In the genomic region with DNA sequence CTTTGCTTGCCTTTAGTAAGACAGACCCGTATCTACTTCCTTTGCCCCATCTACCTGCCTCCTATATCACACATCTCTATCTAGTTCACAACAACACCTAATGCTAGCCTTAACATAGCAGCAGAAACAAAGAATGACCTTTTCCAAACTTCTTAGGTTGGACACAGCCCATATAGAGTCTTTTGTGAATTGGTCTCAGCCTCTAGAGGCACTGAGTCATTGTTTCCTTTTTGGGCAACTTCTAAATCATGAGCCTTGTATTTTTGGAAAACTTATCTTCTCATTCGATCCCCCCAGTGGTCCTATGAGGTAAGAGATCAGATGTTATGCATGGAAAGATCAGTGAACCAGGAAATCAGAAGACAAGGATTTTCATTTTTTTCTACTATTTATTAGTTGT, we compare ENCODE assay signal across 1 cellular context.
TF ChIP-seq lines count a peak whose summit lies in the region.

No MANE protein-coding gene starts in this region.

TF ChIP-seq in GM23338, 12 proteins besides CTCF, POLR2A, EP300 and RAD21 (continued from another document):
- TF ChIP-seq, protein P1, sequence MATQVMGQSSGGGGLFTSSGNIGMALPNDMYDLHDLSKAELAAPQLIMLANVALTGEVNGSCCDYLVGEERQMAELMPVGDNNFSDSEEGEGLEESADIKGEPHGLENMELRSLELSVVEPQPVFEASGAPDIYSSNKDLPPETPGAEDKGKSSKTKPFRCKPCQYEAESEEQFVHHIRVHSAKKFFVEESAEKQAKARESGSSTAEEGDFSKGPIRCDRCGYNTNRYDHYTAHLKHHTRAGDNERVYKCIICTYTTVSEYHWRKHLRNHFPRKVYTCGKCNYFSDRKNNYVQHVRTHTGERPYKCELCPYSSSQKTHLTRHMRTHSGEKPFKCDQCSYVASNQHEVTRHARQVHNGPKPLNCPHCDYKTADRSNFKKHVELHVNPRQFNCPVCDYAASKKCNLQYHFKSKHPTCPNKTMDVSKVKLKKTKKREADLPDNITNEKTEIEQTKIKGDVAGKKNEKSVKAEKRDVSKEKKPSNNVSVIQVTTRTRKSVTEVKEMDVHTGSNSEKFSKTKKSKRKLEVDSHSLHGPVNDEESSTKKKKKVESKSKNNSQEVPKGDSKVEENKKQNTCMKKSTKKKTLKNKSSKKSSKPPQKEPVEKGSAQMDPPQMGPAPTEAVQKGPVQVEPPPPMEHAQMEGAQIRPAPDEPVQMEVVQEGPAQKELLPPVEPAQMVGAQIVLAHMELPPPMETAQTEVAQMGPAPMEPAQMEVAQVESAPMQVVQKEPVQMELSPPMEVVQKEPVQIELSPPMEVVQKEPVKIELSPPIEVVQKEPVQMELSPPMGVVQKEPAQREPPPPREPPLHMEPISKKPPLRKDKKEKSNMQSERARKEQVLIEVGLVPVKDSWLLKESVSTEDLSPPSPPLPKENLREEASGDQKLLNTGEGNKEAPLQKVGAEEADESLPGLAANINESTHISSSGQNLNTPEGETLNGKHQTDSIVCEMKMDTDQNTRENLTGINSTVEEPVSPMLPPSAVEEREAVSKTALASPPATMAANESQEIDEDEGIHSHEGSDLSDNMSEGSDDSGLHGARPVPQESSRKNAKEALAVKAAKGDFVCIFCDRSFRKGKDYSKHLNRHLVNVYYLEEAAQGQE (IDR thresholded peaks at IDR 0.05; ENCODE audit: unreplicated experiment), result no peak
- TF ChIP-seq POLR2AphosphoS5 (IDR thresholded peaks at IDR 0.05; ENCODE audit: low read depth), result no peak
